Comparison of ENCODE assay signal across 13 cellular contexts in genomic region chr2:101380376-101380775, GRCh38. TPM values are rescaled to one million over a fixed set of nuclear protein-coding genes. Genes with fewer than 3 reads are reported as not detected.
DNase-seq lines count a peak whose midpoint lies in the region; ATAC-seq, FAIRE-seq and TF ChIP-seq lines count a peak whose summit lies in the region.
"Had no signal": no experiment of that assay in that cellular context is flagged by ENCODE, and none has a peak within 500 bp of the region (broad histone marks: within the 10 kb centered on the region; RNA-seq: fewer than 3 reads in every experiment).

No MANE protein-coding gene starts in this region.

- H2AFZ ChIP-seq in IMR-90 (replicated peaks; ENCODE audit: low read length, poor library complexity) (no peak overlapping the region), K562 (ENCODE audit: low read depth, low read length) (no peak overlapping the region)

- FAIRE-seq in K562 (lab: Jason Lieb, UNC), result no peak
- FAIRE-seq in GM19239 (lab: Jason Lieb, UNC), result no peak

- H4K20me1 ChIP-seq in IMR-90 (ENCODE audit: insufficient read depth, low read length), result no peaks in the 10 kb centered on the region
- H4K20me1 ChIP-seq in K562 (replicated peaks; ENCODE audit: control insufficient read depth, insufficient read depth, low read length), result no peaks in the 10 kb centered on the region

- dilution Hi-C loops in IMR-90 (cut with HindIII; ENCODE audit: low sequenced_read_pairs, unreplicated experiment), result no loop called here

- H3K4me3 ChIP-seq in IMR-90 (ENCODE audit: insufficient read depth, low read depth, low read length) (no peak overlapping the region), K562 (no peak overlapping the region)

- no peak overlapping the region for H3K4me2 ChIP-seq in IMR-90 (ENCODE audit: low read depth, low read length)
- H3K4me2 ChIP-seq in K562 (ENCODE audit: insufficient read depth, low read length), result no peak overlapping the region

- no peaks in the 10 kb centered on the region for H3K79me1 ChIP-seq in IMR-90 (ENCODE audit: low read depth in 1 of 2, low read length in 2 of 2)

- no peak overlapping the region for H2BK15ac ChIP-seq in IMR-90 (ENCODE audit: low read depth, low read length)

- H3K27ac ChIP-seq in IMR-90 (ENCODE audit: insufficient read depth, low read length) (no peak overlapping the region), K562 (ENCODE audit: extremely low read depth, low read depth, low read length) (no peak overlapping the region)

- H3K14ac ChIP-seq in IMR-90 (replicated peaks; ENCODE audit: low read depth, low read length), result no peak overlapping the region

- H3K9me3 ChIP-seq in IMR-90 (ENCODE audit: control insufficient read depth, insufficient read depth, low read length) (no peaks in the 10 kb centered on the region), K562 (replicated peaks; ENCODE audit: control insufficient read depth, insufficient read depth, low read depth, low read length) (no peaks in the 10 kb centered on the region)

- H3K9me1 ChIP-seq in IMR-90 (ENCODE audit: insufficient read depth, low read length) (no peaks in the 10 kb centered on the region), K562 (ENCODE audit: control insufficient read depth, insufficient read depth, low read length) (no peaks in the 10 kb centered on the region)

- H4K8ac ChIP-seq in IMR-90 (ENCODE audit: low read depth in 2 of 2, low read length in 2 of 2), result no peak overlapping the region

- in situ Hi-C loops in ACHN (cut with HindIII; ENCODE audit: low pct_ligation_motif_present, low pct_unique_long_range_greater_than_20kb, low sequenced_read_pairs), result no loop called here
- in situ Hi-C loops in IMR-90 (cut with MboI; ENCODE audit: low sequenced_read_pairs), result no loop called here
- in situ Hi-C loops in K562 (cut with MboI), result no loop called here

- no peak overlapping the region for H2BK20ac ChIP-seq in IMR-90 (ENCODE audit: low read depth, low read length)

- no peaks in the 10 kb centered on the region for H3K36me3 ChIP-seq in IMR-90 (ENCODE audit: control insufficient read depth, insufficient read depth, low read length)
- no peaks in the 10 kb centered on the region for H3K36me3 ChIP-seq in K562 (ENCODE audit: control insufficient read depth, insufficient read depth, low read length)

- H4K5ac ChIP-seq in IMR-90 (ENCODE audit: low read depth, low read length), result no peak overlapping the region

- no TSS peak for BruUV-seq in IMR-90 (replicated peaks; lab: Mats Ljungman, UMichigan)
- BruUV-seq in K562 (replicated peaks; lab: Mats Ljungman, UMichigan), result no TSS peak

- H4K91ac ChIP-seq in IMR-90 (ENCODE audit: insufficient read depth, low read depth, low read length), result no peak overlapping the region

- no peak overlapping the region for H2BK5ac ChIP-seq in IMR-90 (ENCODE audit: low read depth, low read length, poor library complexity, severe bottlenecking)

- H2AK5ac ChIP-seq in IMR-90 (ENCODE audit: low read depth, low read length), result no peak overlapping the region

- CTCF ChIA-PET in IMR-90 (lab: Yijun Ruan, JAX), result interaction anchor here (0.7 kb wide), 1 partner anchor 32 kb away, joined by 3 read pairs; no protein-coding TSS in a partner anchor
- CTCF ChIA-PET in K562 (lab: Yijun Ruan, JAX; ENCODE audit: low intra/inter-chr PET ratio), result no interaction called here

- ATAC-seq in IMR-90 (ENCODE audit: low read depth) (peak; percentile 74; the same call in 1 of the 2 replicates), K562 (no peak), HG02678 (IDR thresholded peaks at IDR 0.05; ENCODE audit: unreplicated experiment) (no peak)
- ATAC-seq: naive thymus-derived CD4-positive, alpha-beta T cell had no signal

- no peak for TF ChIP-seq EP300 in K562 (IDR thresholded peaks at IDR 0.05; ENCODE audit: low read length)

- H3K9ac ChIP-seq in IMR-90 (ENCODE audit: low read depth, low read length) (no peak overlapping the region), K562 (ENCODE audit: insufficient read depth in 1 of 2, low read depth in 2 of 2, low read length in 2 of 2) (no peak overlapping the region)

- TF ChIP-seq CTCF in IMR-90 (conservative IDR thresholded peaks at IDR 0.05; ENCODE audit: low read depth, low read length), result no peak
- TF ChIP-seq CTCF in K562 (IDR thresholded peaks at IDR 0.05 in 2 of 3, conservative IDR thresholded peaks at IDR 0.05 in 1 of 3; ENCODE audit: insufficient read depth in 2 of 3, low read depth in 1 of 3, low read length in 3 of 3), result no peak

- H3K27me3 ChIP-seq in IMR-90 (ENCODE audit: control insufficient read depth, insufficient read depth, low read length), result peaks cover 17% of the 10 kb centered on the region
- peaks cover 17 to 44% of the 10 kb centered on the region in 2 experiments for H3K27me3 ChIP-seq in K562 (ENCODE audit: control insufficient read depth in 2 of 2, insufficient read depth in 2 of 2, low read length in 2 of 2)

- H3K79me2 ChIP-seq in K562 (ENCODE audit: control insufficient read depth, insufficient read depth, low read length), result no peaks in the 10 kb centered on the region

- POLR2A ChIA-PET in IMR-90 (lab: Charles Lee; ENCODE audit: unreplicated experiment), result no interaction called here
- POLR2A ChIA-PET in K562 (lab: Yijun Ruan, JAX), result interaction anchor here (0.6 kb wide), 2 partner anchors 30 to 79 kb away, joined by 3 read pairs; no protein-coding TSS in a partner anchor

- no peaks in the 10 kb centered on the region for H3K4me1 ChIP-seq in IMR-90 (ENCODE audit: control insufficient read depth, insufficient read depth, low read length)
- H3K4me1 ChIP-seq in K562 (replicated peaks in 1 of 2; ENCODE audit: control insufficient read depth in 2 of 2, insufficient read depth in 2 of 2, low read length in 2 of 2), result no peaks in the 10 kb centered on the region

- TF ChIP-seq POLR2A in IMR-90 (IDR thresholded peaks at IDR 0.05; ENCODE audit: low read depth, low read length), result no peak
- TF ChIP-seq POLR2A in K562 (conservative IDR thresholded peaks at IDR 0.05), result no peak

- TF ChIP-seq RAD21 in IMR-90 (IDR thresholded peaks at IDR 0.05; ENCODE audit: low read length), result no peak
- TF ChIP-seq RAD21 in K562 (CRISPR knock-in tag; conservative IDR thresholded peaks at IDR 0.05 in 1 of 2, IDR thresholded peaks at IDR 0.05 in 1 of 2), result no peak

- intact Hi-C loops in IMR-90 (cut with micrococcal nuclease) (no loop called here), K562 (cut with micrococcal nuclease) (no loop called here)

- H3K4ac ChIP-seq in IMR-90 (ENCODE audit: low read depth, low read length), result no peak overlapping the region

- peak overlapping the region; percentile 57 for H2AK9ac ChIP-seq in IMR-90 (replicated peaks; ENCODE audit: low read depth, low read length, poor library complexity)

- WGBS in IMR-90 (ENCODE audit: extremely low coverage in 2 of 2, insufficient read length in 1 of 2), 2 experiments, result 70% methylated on average over 2 of the region's 11 CpGs; no CpG with 5 or more reads in 1 of the 2 experiments
- under 1% methylated on average over 11 of the region's 11 CpGs for WGBS in K562 (ENCODE audit: insufficient coverage, low coverage, missing lambda C conversion rate)

- no peak overlapping the region for H2BK120ac ChIP-seq in IMR-90 (ENCODE audit: low read depth, low read length)

- DNase-seq in ACHN (peak; percentile 83), IMR-90 (peak; percentile 71), K562 (ENCODE audit: extremely low read depth in 1 of 4, low spot score in 3 of 4) (no peak), hepatic stellate cell (ENCODE audit: low spot score) (peak; percentile 91), GM19239 (ENCODE audit: insufficient read length, low spot score) (no peak), ecto neural progenitor cell (ENCODE audit: low spot score) (no peak)
- DNase-seq in stimulated activated CD4-positive, alpha-beta T cell treated with anti-CD3 and anti-CD28 coated beads, Interleukin-1b, Interleukin-23, amount 100 ng/mL, for 48 hours, result no peak
- DNase-seq: GF-D8; H7; naive thymus-derived CD4-positive, alpha-beta T cell; NCI-H1417 had no signal

- H3K23ac ChIP-seq in IMR-90 (ENCODE audit: low read depth, low read length), result no peak overlapping the region

- H3K18ac ChIP-seq in IMR-90 (ENCODE audit: low read depth, low read length), result no peak overlapping the region

- no peak overlapping the region for H3K56ac ChIP-seq in IMR-90 (ENCODE audit: extremely low read depth, insufficient read depth, low read length)

TF ChIP-seq in K562, 482 proteins besides CTCF, POLR2A, EP300 and RAD21 (continues in another document):
- 0 out of 2 replicates have a peak, but pooled peaks have one; percentile 32 for TF ChIP-seq ATF3 (IDR thresholded peaks at IDR 0.05)
- no peak for TF ChIP-seq ATF3 (CRISPR knock-in tag; conservative IDR thresholded peaks at IDR 0.05)
- no peak for TF ChIP-seq ZNF12 (CRISPR knock-in tag; IDR thresholded peaks at IDR 0.05)

RNA-seq across cellular contexts. Expression of gene CREG2, which starts 6.9 kb away (rescaled TPM):
- total RNA-seq in IMR-90 (2012; rRNA removed) (not detected in 2 replicates), K562 (2014; rRNA removed) (not detected in 2 replicates), K562 (2014; rRNA removed; fragmentation: Illumina TruSeq; extraction: Trizol) (not detected in 2 replicates), K562 (2015; rRNA removed; fragmentation: Illumina TruSeq; extraction: Trizol) (not detected in 2 replicates), K562 (2021) (not detected in 2 replicates)
- polyA plus RNA-seq in IMR-90 (2012; rRNA removed) (0.17 and 0.24 TPM in 2 replicates), K562 (2011; rRNA removed) (not detected in 2 replicates), K562 (2014; fragmentation: Illumina TruSeq; extraction: Trizol) (not detected in 2 replicates), K562 (2014; fragmentation: Nextera tagmentation; extraction: Ambion mirVana) (not detected), K562 (2014; rRNA removed) (not detected in 2 replicates)
- polyA plus RNA-seq in IMR-90 (2012; cell fraction: cytosol; rRNA removed), result 0.06 and 0.12 TPM in 2 replicates
- 0.05 and 0.13 TPM in 2 replicates for polyA plus RNA-seq in IMR-90 (2012; cell fraction: nucleus; rRNA removed; ENCODE audit: low replicate concordance)
- total RNA-seq in K562 (2011; cell fraction: chromatin; rRNA removed; ENCODE audit: low replicate concordance), result not detected in 2 replicates
- not detected in 2 replicates for total RNA-seq in K562 (2011; cell fraction: nucleolus; rRNA removed)
- not detected in 2 replicates for total RNA-seq in K562 (2011; cell fraction: nucleoplasm; rRNA removed)
- not detected in 2 replicates for polyA plus RNA-seq in K562 (2011; cell fraction: cytosol; rRNA removed)
- polyA plus RNA-seq in K562 (2011; cell fraction: nucleus; rRNA removed), result not detected in 2 replicates
- polyA plus RNA-seq in K562 (2012), result not detected in 2 replicates
- not detected in 2 replicates for polyA minus RNA-seq in K562 (2011; rRNA and poly(A)+ RNA removed)
- not detected in 2 replicates for polyA minus RNA-seq in K562 (2011; cell fraction: cytosol; rRNA and poly(A)+ RNA removed)
- 0.13 TPM in 1 of 2 replicates, not detected in the other for polyA minus RNA-seq in K562 (2011; cell fraction: nucleus; rRNA and poly(A)+ RNA removed)
- total RNA-seq: OCI-LY7 had no signal
- polyA plus RNA-seq: naive thymus-derived CD4-positive, alpha-beta T cell had no signal

Comparison
In these comparisons a context has a peak if more than half of its experiments do, and no peak if none do; other contexts are left out.
1. DNase-seq: peak in ACHN (single experiment), IMR-90 (single experiment) and hepatic stellate cell (single experiment); none in K562 (0 of 4), GM19239 (single experiment), ecto neural progenitor cell (single experiment) and stimulated activated CD4-positive, alpha-beta T cell treated with anti-CD3 and anti-CD28 coated beads, Interleukin-1b, Interleukin-23, amount 100 ng/mL, for 48 hours (single experiment).